ENCODE assay signal across 8 cellular contexts in the genomic region with DNA sequence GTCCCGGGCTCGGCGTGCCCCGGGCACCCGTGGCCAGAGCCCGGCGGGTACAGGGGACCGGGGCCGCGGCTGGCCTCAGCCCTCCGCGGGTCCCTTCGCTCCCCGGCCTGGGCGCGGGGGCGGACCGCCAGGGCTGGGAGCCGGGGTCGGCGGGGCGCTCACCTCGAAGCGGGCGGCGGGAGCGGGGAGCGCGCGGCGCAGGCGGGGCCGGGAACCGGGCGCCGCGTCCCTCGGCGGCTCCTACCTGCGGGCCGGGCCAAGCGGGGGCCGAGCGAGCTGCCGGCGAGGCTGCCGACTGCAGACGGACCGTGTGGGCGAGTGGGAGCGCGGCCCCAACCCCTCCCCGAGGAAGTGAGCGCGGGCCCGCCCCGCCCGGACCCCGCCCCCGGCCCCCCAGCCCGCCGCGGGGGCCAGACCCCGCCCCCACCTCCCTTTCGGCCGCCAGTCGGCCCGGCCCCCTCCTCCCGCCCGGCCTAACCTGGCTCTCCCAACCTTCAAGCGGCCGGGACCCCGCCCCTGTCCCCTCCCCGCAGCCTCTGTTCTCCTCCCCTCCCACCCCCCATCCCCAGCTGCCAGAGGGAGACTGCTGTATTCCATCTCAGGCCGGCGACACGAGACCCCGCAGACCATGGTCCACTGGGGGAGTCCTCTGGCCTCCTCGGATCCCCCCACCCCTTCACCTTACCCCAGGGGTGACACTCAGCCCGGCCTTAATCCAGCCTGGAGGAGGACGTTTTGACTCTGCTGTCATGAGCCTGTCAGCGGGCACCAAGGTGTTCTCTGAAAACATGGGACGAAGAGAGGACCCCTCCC. TPM values are rescaled to one million over a fixed set of nuclear protein-coding genes. Genes with fewer than 3 reads are reported as not detected.
DNase-seq lines count a peak whose midpoint lies in the region; ATAC-seq and TF ChIP-seq lines count a peak whose summit lies in the region.

A gene with protein sequence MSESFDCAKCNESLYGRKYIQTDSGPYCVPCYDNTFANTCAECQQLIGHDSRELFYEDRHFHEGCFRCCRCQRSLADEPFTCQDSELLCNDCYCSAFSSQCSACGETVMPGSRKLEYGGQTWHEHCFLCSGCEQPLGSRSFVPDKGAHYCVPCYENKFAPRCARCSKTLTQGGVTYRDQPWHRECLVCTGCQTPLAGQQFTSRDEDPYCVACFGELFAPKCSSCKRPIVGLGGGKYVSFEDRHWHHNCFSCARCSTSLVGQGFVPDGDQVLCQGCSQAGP (minus strand): TSS at position 320 of the 813 bp plus-strand sequence. CDS start 6,102 bp downstream, outside the sequence.

- H3K9me3 ChIP-seq in esophagus squamous epithelium (no peaks in the 10 kb centered on the region), vagina (no peaks in the 10 kb centered on the region)
- H3K9me3 ChIP-seq in naive thymus-derived CD4-positive, alpha-beta T cell (ENCODE audit: control insufficient read depth in 2 of 3, low read length in 3 of 3), result no peaks in the 10 kb centered on the region

- ATAC-seq in naive thymus-derived CD4-positive, alpha-beta T cell, result peak; percentile 44
- ATAC-seq in GM18873 (IDR thresholded peaks at IDR 0.05; ENCODE audit: low FRiP score, unreplicated experiment), result no peak

- H3K4me3 Mint-ChIP-seq in naive thymus-derived CD4-positive, alpha-beta T cell, result peak within 1 kb of the TSS; percentile 67 to 93 (median 83)

- CTCF ChIA-PET in naive thymus-derived CD4-positive, alpha-beta T cell (lab: Charles Lee), result interaction anchor here (0.9 kb wide), 1 partner anchor 15 kb away, joined by 3 read pairs; no protein-coding TSS in a partner anchor

- TF ChIP-seq CTCF in esophagus squamous epithelium (IDR thresholded peaks at IDR 0.05), result no peak
- TF ChIP-seq CTCF in vagina (IDR thresholded peaks at IDR 0.05), result no peak

- H3K4me3 ChIP-seq in esophagus squamous epithelium, result peak within 1 kb of the TSS; percentile 56 to 85 (median 72)
- peak within 1 kb of the TSS; percentile 42 for H3K4me3 ChIP-seq in naive thymus-derived CD4-positive, alpha-beta T cell (ENCODE audit: low read length)
- H3K4me3 ChIP-seq in vagina, result peak within 1 kb of the TSS; percentile 73 to 80

- no peaks in the 10 kb centered on the region for H3K36me3 Mint-ChIP-seq in naive thymus-derived CD4-positive, alpha-beta T cell

- WGBS in esophagus squamous epithelium, 2 donors, result 48 to 54% methylated on average over 2 to 4 of the region's 83 CpGs

- TF ChIP-seq POLR2A in GM15510 (IDR thresholded peaks at IDR 0.05; ENCODE audit: borderline replicate concordance, extremely low read depth, insufficient read length) (peak; percentile 86), esophagus squamous epithelium (IDR thresholded peaks at IDR 0.05) (peak in 2 of 4 donors; percentile 47 to 58), vagina (IDR thresholded peaks at IDR 0.05) (peak in 1 of 2 donors; percentile 46)

- H3K27me3 Mint-ChIP-seq in naive thymus-derived CD4-positive, alpha-beta T cell, result no peaks in the 10 kb centered on the region

- H3K4me1 Mint-ChIP-seq in naive thymus-derived CD4-positive, alpha-beta T cell, result peaks cover 21 to 50% (median 31%) of the 10 kb centered on the region in 7 donors

- H3K27me3 ChIP-seq in esophagus squamous epithelium (no peaks in the 10 kb centered on the region), vagina (no peaks in the 10 kb centered on the region)
- H3K27me3 ChIP-seq in naive thymus-derived CD4-positive, alpha-beta T cell (ENCODE audit: control insufficient read depth in 2 of 2, insufficient read depth in 2 of 2, low read length in 2 of 2), result no peaks in the 10 kb centered on the region

- POLR2A ChIA-PET in naive thymus-derived CD4-positive, alpha-beta T cell (lab: Charles Lee), result no interaction called here

- intact Hi-C loops in esophagus squamous epithelium (cut with DNase I), result no loop called here
- intact Hi-C loops in naive thymus-derived CD4-positive, alpha-beta T cell (cut with micrococcal nuclease), result loop anchor here in 1 of 2 donors (2.0 to 5.0 kb wide), 2 partner anchors 15 to 528 kb away; a partner anchor contains a TSS
- intact Hi-C loops in vagina (cut with DNase I), result no loop called here

- peaks cover 23 to 57% (median 33%) of the 10 kb centered on the region in 3 donors for H3K4me1 ChIP-seq in esophagus squamous epithelium
- peaks cover 0 to 9% of the 10 kb centered on the region in 2 donors for H3K4me1 ChIP-seq in naive thymus-derived CD4-positive, alpha-beta T cell (ENCODE audit: control insufficient read depth in 2 of 2, insufficient read depth in 2 of 2, low read length in 2 of 2)
- H3K4me1 ChIP-seq in vagina, result peaks cover 45% of the 10 kb centered on the region

- peak within 1 kb of the TSS; percentile 73 to 93 (median 87) for H3K27ac ChIP-seq in esophagus squamous epithelium
- peak within 1 kb of the TSS; percentile 51 for H3K27ac ChIP-seq in naive thymus-derived CD4-positive, alpha-beta T cell (ENCODE audit: low read depth, low read length)
- H3K27ac ChIP-seq in vagina, result peak within 1 kb of the TSS; percentile 88

- H3K9me3 Mint-ChIP-seq in naive thymus-derived CD4-positive, alpha-beta T cell, result no peaks in the 10 kb centered on the region

- DNase-seq in A172 (ENCODE audit: low spot score) (peak; percentile 18), NCI-H226 (peak; percentile 27), esophagus squamous epithelium (lab: John Stamatoyannopoulos, UW) (no peak), vagina (ENCODE audit: extremely low spot score in 2 of 2) (peak in 1 of 2 donors; percentile 86)
- DNase-seq in activated CD8-positive, alpha-beta memory T cell treated with anti-CD3 and anti-CD28 coated beads, Interleukin-2, amount 50 U/mL, for 48 hours, result peak; percentile 75
- peak in 4 of 9 donors; percentile 16 to 71 (median 28) for DNase-seq in naive thymus-derived CD4-positive, alpha-beta T cell

- H3K27ac Mint-ChIP-seq in naive thymus-derived CD4-positive, alpha-beta T cell, result peak within 1 kb of the TSS; percentile 57 to 92 (median 73)

- H3K36me3 ChIP-seq in esophagus squamous epithelium, result no peaks in the 10 kb centered on the region
- H3K36me3 ChIP-seq in naive thymus-derived CD4-positive, alpha-beta T cell (ENCODE audit: control insufficient read depth in 2 of 3, insufficient read depth in 3 of 3, low read length in 3 of 3), result no peaks in the 10 kb centered on the region
- H3K36me3 ChIP-seq in vagina, result no peaks in the 10 kb centered on the region

RNA-seq across cellular contexts. Expression of the gene that starts here (rescaled TPM):
- 14.8 and 23.1 TPM in 2 replicates for total RNA-seq in A172 (2014; rRNA removed; shearing (Covaris generic))
- total RNA-seq in esophagus squamous epithelium (10 to 100 TPM in 3 of 4 donors, 1 to 10 TPM in 1; 6.2 to 18.7 (median 12.4) TPM), vagina (26.3 TPM)
- 10 to 100 TPM in 2 of 5 experiments, 1 to 10 TPM in 3; 2.9 to 19.0 (median 8.6) TPM for total RNA-seq in naive thymus-derived CD4-positive, alpha-beta T cell
- 1 to 10 TPM; 5.1 to 8.8 TPM for polyA plus RNA-seq in naive thymus-derived CD4-positive, alpha-beta T cell
